Comparison of ENCODE assay signal across 8 cellular contexts in the genomic region with DNA sequence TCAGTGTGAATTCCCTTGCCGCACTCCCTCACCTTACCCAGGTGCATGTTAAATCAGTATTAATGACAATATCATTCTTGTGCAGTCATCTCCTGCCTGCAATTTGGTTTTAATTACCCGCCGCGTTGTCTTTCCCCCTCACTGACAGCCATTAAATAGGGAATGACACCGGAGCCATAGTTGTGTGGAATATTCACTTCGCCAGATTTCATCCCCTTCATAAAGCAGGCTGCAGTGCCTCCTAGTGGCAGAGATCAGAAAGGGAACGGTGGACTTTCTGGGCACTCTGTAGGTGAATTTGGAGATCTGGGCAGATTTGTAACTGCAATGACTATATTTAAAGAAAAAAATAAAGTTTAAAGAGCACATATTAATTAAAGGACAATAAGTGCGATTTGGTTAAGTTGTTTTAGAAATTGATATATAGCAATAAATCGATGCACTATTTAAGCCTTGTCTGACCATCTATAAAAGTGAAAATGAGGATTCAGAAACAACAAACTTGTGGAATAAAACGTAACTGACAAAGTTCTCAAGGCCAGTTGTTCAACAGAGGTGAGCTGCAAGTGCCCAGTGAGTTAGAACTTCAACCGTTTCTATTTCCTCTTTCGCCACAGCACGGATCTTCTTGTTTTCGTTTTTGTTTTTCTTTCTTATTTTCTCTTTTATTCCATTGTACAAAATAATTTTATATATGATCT.
DNase-seq lines count a peak whose midpoint lies in the region; ATAC-seq, FAIRE-seq and TF ChIP-seq lines count a peak whose summit lies in the region.

No MANE protein-coding gene starts in this region.

- peak; percentile 56 for TF ChIP-seq CTCF in natural killer cell (IDR thresholded peaks at IDR 0.05)
- peak; percentile 61 to 88 (median 83) for TF ChIP-seq CTCF in H1 (IDR thresholded peaks at IDR 0.05; ENCODE audit: control extremely low read depth in 1 of 3, insufficient read depth in 1 of 3, low read depth in 1 of 3, low read length in 3 of 3)
- peak; percentile 73 to 91 (median 82) for TF ChIP-seq CTCF in uterus (IDR thresholded peaks at IDR 0.05)

- no peaks in the 10 kb centered on the region for H3K23me2 ChIP-seq in H1 (ENCODE audit: low read depth, low read length)

- no peak overlapping the region for H4K8ac ChIP-seq in H1 (ENCODE audit: extremely low read depth, insufficient read depth, low read length)

- no peaks in the 10 kb centered on the region for H3K79me1 ChIP-seq in H1 (ENCODE audit: low read depth, low read length)

- no peak overlapping the region for H4K91ac ChIP-seq in H1 (replicated peaks; ENCODE audit: insufficient read length, low read length)

- no peaks in the 10 kb centered on the region for H3K27me3 ChIP-seq in H1 (replicated peaks in 1 of 4; ENCODE audit: control insufficient read depth in 3 of 4, extremely low read depth in 1 of 4, insufficient read depth in 3 of 4, low read length in 3 of 4)
- no peaks in the 10 kb centered on the region for H3K27me3 ChIP-seq in uterus

- H3K4me1 ChIP-seq in H1 (replicated peaks in 1 of 4; ENCODE audit: control insufficient read depth in 3 of 4, insufficient read depth in 4 of 4, low read length in 3 of 4) = peaks cover 0 to 2% (median 0%) of the 10 kb centered on the region in 4 experiments; a peak in 1 of 7 replicates
- H3K4me1 ChIP-seq in uterus = no peaks in the 10 kb centered on the region

- TF ChIP-seq EP300 in H1 (IDR thresholded peaks at IDR 0.05; ENCODE audit: borderline replicate concordance in 1 of 2, low read depth in 2 of 2, low read length in 2 of 2) = no peak

- no peaks in the 10 kb centered on the region for H3K4me1 Mint-ChIP-seq in natural killer cell
- no peaks in the 10 kb centered on the region for H3K4me1 Mint-ChIP-seq in natural killer cell treated with Interleukin-12 subunit alpha and Interleukin-12 subunit beta and Interleukin-15 and Interleukin-18, amount 100 ng/mL, for 72 hours (ENCODE audit: low read depth in 2 of 2)

- peak; percentile 96 to 97 for TF ChIP-seq RAD21 in H1 (IDR thresholded peaks at IDR 0.05 in 1 of 2, conservative IDR thresholded peaks at IDR 0.05 in 1 of 2; ENCODE audit: low read depth in 2 of 2, low read length in 2 of 2)

- DNase-seq in natural killer cell = peak; percentile 15
- DNase-seq in natural killer cell treated with Interleukin-12 subunit alpha and Interleukin-12 subunit beta and Interleukin-15 and Interleukin-18, amount 100 ng/mL, for 72 hours (ENCODE audit: low spot score) = no peak
- DNase-seq in Kasumi-1 (lab: John Stamatoyannopoulos, UW) = peak; percentile 51 to 66
- DNase-seq in SKM-1 treated with dmso at 0.1 percent for 144 hours (lab: John Stamatoyannopoulos, UW; ENCODE audit: unreplicated experiment) = peak; percentile 14
- DNase-seq in H1 (ENCODE audit: low read depth in 1 of 2, low spot score in 2 of 2) = peak in 1 of 2 experiments; percentile 79
- DNase-seq in middle frontal gyrus (ENCODE audit: extremely low spot score, low spot score) = peak; percentile 27
- peak; percentile 58 to 65 for DNase-seq in uterus

- H3K18ac ChIP-seq in H1 (ENCODE audit: extremely low read depth, low read length) = no peak overlapping the region

- H3K23ac ChIP-seq in H1 (ENCODE audit: insufficient read length) = no peak overlapping the region

- no peak overlapping the region for H3K4me3 Mint-ChIP-seq in natural killer cell
- no peak overlapping the region for H3K4me3 Mint-ChIP-seq in natural killer cell treated with Interleukin-12 subunit alpha and Interleukin-12 subunit beta and Interleukin-15 and Interleukin-18, amount 100 ng/mL, for 72 hours

- ATAC-seq in natural killer cell (no peak), GM21825 (IDR thresholded peaks at IDR 0.05; ENCODE audit: unreplicated experiment) (no peak)
- no peak for ATAC-seq in natural killer cell treated with Interleukin-12 subunit alpha and Interleukin-12 subunit beta and Interleukin-15 and Interleukin-18, amount 100 ng/mL, for 72 hours

- no peak overlapping the region for H4K5ac ChIP-seq in H1 (ENCODE audit: insufficient read length, low read depth, low read length)

- H3K4ac ChIP-seq in H1 (replicated peaks; ENCODE audit: insufficient read length, low read depth, low read length) = no peak overlapping the region

- intact Hi-C loops in natural killer cell (cut with micrococcal nuclease) (loop anchor here (1.0 kb wide), 1 partner anchor 1976 kb away; no protein-coding TSS in a partner anchor), uterus (cut with DNase I; ENCODE audit: low total_unique reads) (no loop called here)

- no peaks in the 10 kb centered on the region for H3K79me2 ChIP-seq in H1 (ENCODE audit: control insufficient read depth in 1 of 2, insufficient read depth in 2 of 2, low read length in 2 of 2)

- no peak overlapping the region for H3K14ac ChIP-seq in H1 (ENCODE audit: insufficient read length)

- WGBS in H1 (ENCODE audit: extremely low coverage in 1 of 2, insufficient coverage in 1 of 2, insufficient read length in 1 of 2, insufficient replicate concordance in 2 of 2, low coverage in 1 of 2, low lambda C conversion rate in 2 of 2, missing lambda C conversion rate in 1 of 2), 2 experiments = 43% methylated on average over 14 of the region's 14 CpGs; no CpG with 5 or more reads in 1 of the 2 experiments

- no peak overlapping the region for H2BK20ac ChIP-seq in H1 (ENCODE audit: low read length)

- H3K4me3 ChIP-seq in H1 (ENCODE audit: extremely low read depth in 1 of 4, insufficient read depth in 2 of 4, low read depth in 3 of 4, low read length in 4 of 4) = no peak overlapping the region
- peak overlapping the region in 1 of 2 donors; percentile 8 for H3K4me3 ChIP-seq in uterus

- H3K9me3 ChIP-seq in H1 (ENCODE audit: insufficient read depth in 2 of 2, low read depth in 1 of 2, low read length in 1 of 2) (0 out of 4 replicates have a peak, but pooled peaks cover 0 to 3% of the 10 kb centered on the region in 2 experiments), uterus (no peaks in the 10 kb centered on the region)

- H3K27ac Mint-ChIP-seq in natural killer cell = no peak overlapping the region
- H3K27ac Mint-ChIP-seq in natural killer cell treated with Interleukin-12 subunit alpha and Interleukin-12 subunit beta and Interleukin-15 and Interleukin-18, amount 100 ng/mL, for 72 hours = no peak overlapping the region

- no peaks in the 10 kb centered on the region for H4K20me1 ChIP-seq in H1 (replicated peaks in 1 of 2; ENCODE audit: control insufficient read depth in 1 of 2, insufficient read depth in 2 of 2, low read length in 2 of 2)

- no peak overlapping the region for H3K4me2 ChIP-seq in H1 (ENCODE audit: insufficient read depth in 1 of 2, low read depth in 2 of 2, low read length in 2 of 2)

- FAIRE-seq in H1 (lab: Jason Lieb, UNC) = peak; percentile 36

- POLR2A ChIA-PET in H1 (lab: Charles Lee; ENCODE audit: partially characterized antibody) = no interaction called here

- no peak for TF ChIP-seq POLR2A in H1 (IDR thresholded peaks at IDR 0.05; ENCODE audit: control extremely low read depth in 1 of 2, low read depth in 2 of 2, low read length in 2 of 2)
- no peak for TF ChIP-seq POLR2A in uterus (IDR thresholded peaks at IDR 0.05)

- no peak overlapping the region for H2AK5ac ChIP-seq in H1 (ENCODE audit: low read depth, low read length)

- no peaks in the 10 kb centered on the region for H3K36me3 ChIP-seq in H1 (ENCODE audit: control insufficient read depth in 2 of 4, insufficient read depth in 4 of 4, low read length in 3 of 4)
- H3K36me3 ChIP-seq in uterus = no peaks in the 10 kb centered on the region

- H3K36me3 Mint-ChIP-seq in natural killer cell = no peaks in the 10 kb centered on the region
- no peaks in the 10 kb centered on the region for H3K36me3 Mint-ChIP-seq in natural killer cell treated with Interleukin-12 subunit alpha and Interleukin-12 subunit beta and Interleukin-15 and Interleukin-18, amount 100 ng/mL, for 72 hours

- H3K56ac ChIP-seq in H1 (replicated peaks; ENCODE audit: insufficient read length, low read depth, low read length) = no peak overlapping the region

- H3K9ac ChIP-seq in H1 (replicated peaks in 1 of 4; ENCODE audit: extremely low read depth in 1 of 4, low read depth in 3 of 4, low read length in 3 of 4) = no peak overlapping the region

- H2BK5ac ChIP-seq in H1 (ENCODE audit: low read depth, low read length) = no peak overlapping the region

- CTCF ChIA-PET in H1 (lab: Charles Lee; ENCODE audit: partially characterized antibody) = interaction anchor here (0.7 to 2.9 kb wide), 22 partner anchors 9 to 879 kb away, joined by 3 to 10 read pairs (median 4); no protein-coding TSS in a partner anchor

- H3K27ac ChIP-seq in H1 (ENCODE audit: low read depth, low read length) (no peak overlapping the region), uterus (no peak overlapping the region)

- peaks cover 0 to 2% of the 10 kb centered on the region in 2 donors for H3K27me3 Mint-ChIP-seq in natural killer cell (ENCODE audit: low read depth in 2 of 2)
- H3K27me3 Mint-ChIP-seq in natural killer cell treated with Interleukin-12 subunit alpha and Interleukin-12 subunit beta and Interleukin-15 and Interleukin-18, amount 100 ng/mL, for 72 hours = no peaks in the 10 kb centered on the region

- H2AFZ ChIP-seq in H1 (ENCODE audit: low read length) = no peak overlapping the region

- H2BK12ac ChIP-seq in H1 (ENCODE audit: low read depth, low read length) = no peak overlapping the region

- no peaks in the 10 kb centered on the region for H3K9me3 Mint-ChIP-seq in natural killer cell
- no peaks in the 10 kb centered on the region for H3K9me3 Mint-ChIP-seq in natural killer cell treated with Interleukin-12 subunit alpha and Interleukin-12 subunit beta and Interleukin-15 and Interleukin-18, amount 100 ng/mL, for 72 hours

- no peak overlapping the region for H2BK15ac ChIP-seq in H1 (ENCODE audit: low read length)

- H2BK120ac ChIP-seq in H1 (replicated peaks; ENCODE audit: low read depth, low read length) = no peak overlapping the region

TF ChIP-seq in H1, 55 proteins besides CTCF, POLR2A, EP300 and RAD21 (continues in another document):
- TF ChIP-seq TEAD4 (IDR thresholded peaks at IDR 0.05; ENCODE audit: low read depth, low read length) = no peak
- TF ChIP-seq, protein P1, sequence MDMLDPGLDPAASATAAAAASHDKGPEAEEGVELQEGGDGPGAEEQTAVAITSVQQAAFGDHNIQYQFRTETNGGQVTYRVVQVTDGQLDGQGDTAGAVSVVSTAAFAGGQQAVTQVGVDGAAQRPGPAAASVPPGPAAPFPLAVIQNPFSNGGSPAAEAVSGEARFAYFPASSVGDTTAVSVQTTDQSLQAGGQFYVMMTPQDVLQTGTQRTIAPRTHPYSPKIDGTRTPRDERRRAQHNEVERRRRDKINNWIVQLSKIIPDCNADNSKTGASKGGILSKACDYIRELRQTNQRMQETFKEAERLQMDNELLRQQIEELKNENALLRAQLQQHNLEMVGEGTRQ (IDR thresholded peaks at IDR 0.05; ENCODE audit: low read length) = no peak
- 0 out of 4 replicates have a peak, but pooled peaks of 1 of the 2 experiments have one; percentile 18 for TF ChIP-seq SIN3A (conservative IDR thresholded peaks at IDR 0.05 in 1 of 2, IDR thresholded peaks at IDR 0.05 in 1 of 2; ENCODE audit: low read depth in 1 of 2, low read length in 2 of 2)
- no peak for TF ChIP-seq JUN (IDR thresholded peaks at IDR 0.05; ENCODE audit: low read depth, low read length)
- peak; percentile 73; the same call in 1 of the 2 replicates for TF ChIP-seq YY1 (IDR thresholded peaks at IDR 0.05; ENCODE audit: low read depth, low read length)
- no peak for TF ChIP-seq SP2 (IDR thresholded peaks at IDR 0.05; ENCODE audit: low read length)
- no peak for TF ChIP-seq ASH2L (IDR thresholded peaks at IDR 0.05; ENCODE audit: low read length)
